Comparison of ENCODE assay signal across 8 cellular contexts in genomic region chr1:39799770-39800470, GRCh38. TPM values are rescaled to one million over a fixed set of nuclear protein-coding genes. Genes with fewer than 3 reads are reported as not detected.
DNase-seq lines count a peak whose midpoint lies in the region; ATAC-seq and TF ChIP-seq lines count a peak whose summit lies in the region.

No MANE protein-coding gene starts in this region.

- TF ChIP-seq POLR2A in Peyer's patch (IDR thresholded peaks at IDR 0.05), result no peak
- TF ChIP-seq POLR2A in suprapubic skin (IDR thresholded peaks at IDR 0.05), result no peak

- peaks cover 0 to 20% (median 2%) of the 10 kb centered on the region in 4 donors for H3K4me1 ChIP-seq in Peyer's patch
- peaks cover 37 to 44% of the 10 kb centered on the region in 2 experiments for H3K4me1 ChIP-seq in neutrophil (ENCODE audit: control insufficient read depth in 1 of 2, insufficient read depth in 1 of 2, low read depth in 1 of 2, low read length in 1 of 2)
- no peaks in the 10 kb centered on the region for H3K4me1 ChIP-seq in suprapubic skin

- H3K4me3 ChIP-seq in Peyer's patch (peak overlapping the region; percentile 13 to 38 (median 30)), fibroblast of pulmonary artery (replicated peaks; ENCODE audit: low read depth, low read length) (no peak overlapping the region), neutrophil (ENCODE audit: low read depth in 1 of 2, low read length in 1 of 2) (peak overlapping the region; percentile 51 to 55), suprapubic skin (no peak overlapping the region)

- H3K27me3 ChIP-seq in Peyer's patch, result no peaks in the 10 kb centered on the region
- H3K27me3 ChIP-seq in neutrophil, result no peaks in the 10 kb centered on the region
- H3K27me3 ChIP-seq in suprapubic skin, result no peaks in the 10 kb centered on the region

- DNase-seq in Caki2 (ENCODE audit: low read depth) (peak; percentile 78), Peyer's patch (peak; percentile 72 to 90 (median 85)), activated T-helper 1 cell treated with Interleukin-2 at 50 U/mL for 16 hours (ENCODE audit: low read depth) (peak; percentile 54), fibroblast of pulmonary artery (ENCODE audit: low read depth) (peak; percentile 56), suprapubic skin (ENCODE audit: low spot score in 2 of 2) (peak in 1 of 2 donors; percentile 76)

- H3K36me3 ChIP-seq in Peyer's patch (no peaks in the 10 kb centered on the region), neutrophil (no peaks in the 10 kb centered on the region), suprapubic skin (no peaks in the 10 kb centered on the region)

- 4% methylated on average over 3 of the region's 8 CpGs for WGBS in suprapubic skin

- in situ Hi-C loops in Caki2 (cut with HindIII; ENCODE audit: low pct_unique_long_range_greater_than_20kb, low sequenced_read_pairs), result no loop called here

- H3K9me3 ChIP-seq in Peyer's patch, result no peaks in the 10 kb centered on the region
- no peaks in the 10 kb centered on the region for H3K9me3 ChIP-seq in neutrophil
- H3K9me3 ChIP-seq in suprapubic skin, result no peaks in the 10 kb centered on the region

- ATAC-seq in GM19467 (IDR thresholded peaks at IDR 0.05; ENCODE audit: unreplicated experiment), result peak; percentile 41
- ATAC-seq in HG03571 (IDR thresholded peaks at IDR 0.05; ENCODE audit: unreplicated experiment), result peak; percentile 52

- peak; percentile 72 to 95 (median 92) for TF ChIP-seq CTCF in Peyer's patch (IDR thresholded peaks at IDR 0.05)
- peak; percentile 73 for TF ChIP-seq CTCF in fibroblast of pulmonary artery (IDR thresholded peaks at IDR 0.05; ENCODE audit: low read length, missing control alignments)
- peak; percentile 92 for TF ChIP-seq CTCF in neutrophil (IDR thresholded peaks at IDR 0.05)
- TF ChIP-seq CTCF in suprapubic skin (IDR thresholded peaks at IDR 0.05), result peak; percentile 70 to 78

- peak overlapping the region; percentile 57 to 80 (median 70) for H3K27ac ChIP-seq in Peyer's patch
- H3K27ac ChIP-seq in neutrophil, result peak overlapping the region; percentile 87
- H3K27ac ChIP-seq in suprapubic skin, result no peak overlapping the region

- TF ChIP-seq EP300 in suprapubic skin (IDR thresholded peaks at IDR 0.05), result no peak

RNA-seq across cellular contexts. Expression of gene BMP8B, which starts 11.3 kb away (rescaled TPM):
- 1.7 and 5.7 TPM in 2 replicates for total RNA-seq in Caki2 (2014; rRNA removed; shearing (Covaris generic); ENCODE audit: low replicate concordance)
- total RNA-seq in Peyer's patch, result 10 to 100 TPM in 3 of 4 donors, 1 to 10 TPM in 1; 1.7 to 34.0 (median 15.7) TPM
- 1 to 10 TPM in 3 of 4 donors, under 1 TPM in 1; 0.83 to 3.5 (median 2.1) TPM for total RNA-seq in suprapubic skin

RNA-seq across cellular contexts. Expression of gene OXCT2, which starts 28.8 kb away (rescaled TPM):
- 1.1 and 4.3 TPM in 2 replicates for total RNA-seq in Caki2 (2014; rRNA removed; shearing (Covaris generic); ENCODE audit: low replicate concordance)
- 10 to 100 TPM in 1 of 4 donors, 1 to 10 TPM in 3; 5.0 to 12.2 (median 6.8) TPM for total RNA-seq in Peyer's patch
- total RNA-seq in suprapubic skin, result 10 to 100 TPM in 1 of 4 donors, 1 to 10 TPM in 1, under 1 TPM in 2; 0.45 to 10.1 (median 1.6) TPM

Comparison
In these comparisons a context has a peak if more than half of its experiments do, and no peak if none do; other contexts are left out.
1. H3K4me3 ChIP-seq: peak in Peyer's patch (4 of 4) and neutrophil (2 of 2); none in fibroblast of pulmonary artery (single experiment) and suprapubic skin (single experiment).
2. Peak in every context shown above with its lines, with median percentiles within 50 percentile points of each other: CTCF ChIP-seq.